Comparison of ENCODE assay signal across 8 cellular contexts in genomic region chr16:67191410-67191994, GRCh38. TPM values are rescaled to one million over a fixed set of nuclear protein-coding genes. Genes with fewer than 3 reads are reported as not detected.
DNase-seq lines count a peak whose midpoint lies in the region; ATAC-seq and TF ChIP-seq lines count a peak whose summit lies in the region.

No MANE protein-coding gene starts in this region.

- peak overlapping the region; percentile 34; the same call in 1 of the 2 replicates for H3K18ac ChIP-seq in IMR-90 (ENCODE audit: low read depth, low read length)

- H3K4me3 Mint-ChIP-seq in CD14-positive monocyte (peak overlapping the region; percentile 6 to 88), neural crest cell (peak overlapping the region; percentile 93)

- peak overlapping the region in 3 of 7 donors; percentile 45 to 88 (median 80) for H3K27ac Mint-ChIP-seq in CD14-positive monocyte
- H3K27ac Mint-ChIP-seq in neural crest cell (ENCODE audit: unreplicated experiment) = no peak overlapping the region

- no peaks in the 10 kb centered on the region for H3K27me3 ChIP-seq in IMR-90 (ENCODE audit: control insufficient read depth, insufficient read depth, low read length)

- H3K23ac ChIP-seq in IMR-90 (ENCODE audit: low read depth, low read length) = no peak overlapping the region

- peak overlapping the region; percentile 37; the same call in 1 of the 2 replicates for H2BK20ac ChIP-seq in IMR-90 (ENCODE audit: low read depth, low read length)

- H2AK5ac ChIP-seq in IMR-90 (ENCODE audit: low read depth, low read length) = peak overlapping the region; percentile 90; the same call in 1 of the 2 replicates

- peak overlapping the region; percentile 50; the same call in 1 of the 2 replicates for H4K5ac ChIP-seq in IMR-90 (ENCODE audit: low read depth, low read length)

- TF ChIP-seq POLR2A in IMR-90 (IDR thresholded peaks at IDR 0.05; ENCODE audit: low read depth, low read length) = no peak

- in situ Hi-C loops in IMR-90 (cut with MboI; ENCODE audit: low sequenced_read_pairs) = no loop called here

- H3K14ac ChIP-seq in IMR-90 (replicated peaks; ENCODE audit: low read depth, low read length) = peak overlapping the region; percentile 40

- TF ChIP-seq RAD21 in IMR-90 (IDR thresholded peaks at IDR 0.05; ENCODE audit: low read length) = no peak

- POLR2A ChIA-PET in IMR-90 (lab: Charles Lee; ENCODE audit: unreplicated experiment) = no interaction called here

- no peaks in the 10 kb centered on the region for H3K9me3 ChIP-seq in IMR-90 (ENCODE audit: control insufficient read depth, insufficient read depth, low read length)

- peaks cover 19% of the 10 kb centered on the region for H3K4me1 ChIP-seq in IMR-90 (ENCODE audit: control insufficient read depth, insufficient read depth, low read length)

- CTCF ChIA-PET in IMR-90 (lab: Yijun Ruan, JAX) = no interaction called here

- H2BK15ac ChIP-seq in IMR-90 (ENCODE audit: low read depth, low read length) = peak overlapping the region; percentile 42; the same call in 1 of the 3 replicates

- peaks cover 25 to 48% of the 10 kb centered on the region in 2 experiments for H3K79me1 ChIP-seq in IMR-90 (ENCODE audit: low read depth in 1 of 2, low read length in 2 of 2)

- H3K4me1 Mint-ChIP-seq in CD14-positive monocyte (peaks cover 27% of the 10 kb centered on the region), neural crest cell (peaks cover 28% of the 10 kb centered on the region)

- H2BK5ac ChIP-seq in IMR-90 (ENCODE audit: low read depth, low read length, poor library complexity, severe bottlenecking) = peak overlapping the region; percentile 64

- H3K56ac ChIP-seq in IMR-90 (ENCODE audit: extremely low read depth, insufficient read depth, low read length) = 0 out of 2 replicates have a peak overlapping the region, but pooled peaks have one; percentile 9

- H3K36me3 Mint-ChIP-seq in CD14-positive monocyte (peaks cover 26 to 33% of the 10 kb centered on the region in 2 donors), neural crest cell (ENCODE audit: low read depth) (peaks cover 5% of the 10 kb centered on the region)

- peak overlapping the region; percentile 100 for H2AK9ac ChIP-seq in IMR-90 (replicated peaks; ENCODE audit: low read depth, low read length, poor library complexity)

- H3K9me3 Mint-ChIP-seq in CD14-positive monocyte (peaks cover 0 to 2% (median 0%) of the 10 kb centered on the region in 7 donors), neural crest cell (no peaks in the 10 kb centered on the region)

- DNase-seq in CD14-positive monocyte (ENCODE audit: low spot score) = no peak
- no peak for DNase-seq in IMR-90
- DNase-seq in choroid plexus epithelial cell (ENCODE audit: low read depth) = no peak
- DNase-seq in neural crest cell (ENCODE audit: low read depth, low spot score) = no peak
- DNase-seq in globus pallidus (ENCODE audit: low spot score) = no peak
- DNase-seq in HCEC 1CT = no peak

- no peak for TF ChIP-seq CTCF in CD14-positive monocyte (IDR thresholded peaks at IDR 0.05)
- no peak for TF ChIP-seq CTCF in IMR-90 (conservative IDR thresholded peaks at IDR 0.05; ENCODE audit: low read depth, low read length)
- TF ChIP-seq CTCF in choroid plexus epithelial cell (conservative IDR thresholded peaks at IDR 0.05; ENCODE audit: low read depth, low read length) = no peak
- no peak for TF ChIP-seq CTCF in neural crest cell (conservative IDR thresholded peaks at IDR 0.05)

- BruUV-seq in IMR-90 (replicated peaks; lab: Mats Ljungman, UMichigan) = no TSS peak

- H3K36me3 ChIP-seq in IMR-90 (ENCODE audit: control insufficient read depth, insufficient read depth, low read length) = peaks cover 31% of the 10 kb centered on the region

- H3K27me3 Mint-ChIP-seq in CD14-positive monocyte (ENCODE audit: low read depth in 3 of 3) = peaks cover 3 to 6% (median 3%) of the 10 kb centered on the region in 3 donors
- peaks cover 4% of the 10 kb centered on the region for H3K27me3 Mint-ChIP-seq in neural crest cell (ENCODE audit: low read depth)

- H4K8ac ChIP-seq in IMR-90 (ENCODE audit: low read depth in 2 of 2, low read length in 2 of 2) = peak overlapping the region; percentile 14 to 59; a peak in 3 of 4 replicates

- no peak overlapping the region for H3K27ac ChIP-seq in IMR-90 (ENCODE audit: insufficient read depth, low read length)

- H3K9ac ChIP-seq in IMR-90 (ENCODE audit: low read depth, low read length) = 0 out of 2 replicates have a peak overlapping the region, but pooled peaks have one; percentile 24

- peak overlapping the region; percentile 93 for H3K4me2 ChIP-seq in IMR-90 (ENCODE audit: low read depth, low read length)

- H4K20me1 ChIP-seq in IMR-90 (ENCODE audit: insufficient read depth, low read length) = peaks cover 23% of the 10 kb centered on the region

- WGBS in IMR-90 (ENCODE audit: extremely low coverage in 2 of 2, insufficient read length in 1 of 2), 2 experiments = 0% methylated on average over 2 of the region's 9 CpGs; no CpG with 5 or more reads in 1 of the 2 experiments

- H4K91ac ChIP-seq in IMR-90 (ENCODE audit: insufficient read depth, low read depth, low read length) = no peak overlapping the region

- intact Hi-C loops in CD14-positive monocyte (cut with micrococcal nuclease) = loop anchor here (5.0 kb wide), 1 partner anchor 36 kb away; the partner anchor contains the start of gene TMEM208 (in 2 of the 2)
- intact Hi-C loops in IMR-90 (cut with micrococcal nuclease) = no loop called here

- H3K4ac ChIP-seq in IMR-90 (ENCODE audit: low read depth, low read length) = peak overlapping the region; percentile 76

- H3K4me3 ChIP-seq in IMR-90 (ENCODE audit: insufficient read depth, low read depth, low read length) (peak overlapping the region; percentile 95), choroid plexus epithelial cell (ENCODE audit: low read depth, low read length) (peak overlapping the region; percentile 97)

- no peak for ATAC-seq in IMR-90 (ENCODE audit: low read depth)
- no peak for ATAC-seq in GM21381 (IDR thresholded peaks at IDR 0.05; ENCODE audit: unreplicated experiment)
- no peak for ATAC-seq in HG03460 (IDR thresholded peaks at IDR 0.05; ENCODE audit: unreplicated experiment)

- dilution Hi-C loops in IMR-90 (cut with HindIII; ENCODE audit: low sequenced_read_pairs, unreplicated experiment) = no loop called here

- H3K9me1 ChIP-seq in IMR-90 (ENCODE audit: insufficient read depth, low read length) = peaks cover 26% of the 10 kb centered on the region

- H2BK120ac ChIP-seq in IMR-90 (ENCODE audit: low read depth, low read length) = peak overlapping the region; percentile 58; the same call in 1 of the 2 replicates

- peak overlapping the region; percentile 98 for H2AFZ ChIP-seq in IMR-90 (replicated peaks; ENCODE audit: low read length, poor library complexity)

TF ChIP-seq in IMR-90, 13 proteins besides CTCF, POLR2A, EP300 and RAD21 (continues in another document):
- TF ChIP-seq RCOR1 (IDR thresholded peaks at IDR 0.05; ENCODE audit: insufficient replicate concordance, low read length) (no peak), SMC3 (IDR thresholded peaks at IDR 0.05; ENCODE audit: low read depth, low read length) (no peak), ELK1 (IDR thresholded peaks at IDR 0.05; ENCODE audit: borderline replicate concordance, low read depth, low read length) (no peak), USF2 (IDR thresholded peaks at IDR 0.05; ENCODE audit: low read depth, low read length) (no peak)

RNA-seq across cellular contexts. Expression of gene E2F4, which starts 0.5 kb away (rescaled TPM):
- polyA plus RNA-seq in CD14-positive monocyte (10 to 100 TPM; 53.1 to 61.5 TPM), IMR-90 (2012; rRNA removed) (103 and 106 TPM in 2 replicates)
- total RNA-seq in IMR-90 (2012; rRNA removed) (57.5 and 63.4 TPM in 2 replicates), neural crest cell (89.7 and 97.0 TPM in 2 replicates)
- 82.1 and 82.4 TPM in 2 replicates for polyA plus RNA-seq in IMR-90 (2012; cell fraction: cytosol; rRNA removed)
- 415 and 587 TPM in 2 replicates for polyA plus RNA-seq in IMR-90 (2012; cell fraction: nucleus; rRNA removed; ENCODE audit: low replicate concordance)

RNA-seq across cellular contexts. Expression of gene EXOC3L1, which starts 1.6 kb away (rescaled TPM):
- polyA plus RNA-seq in CD14-positive monocyte (1 to 10 TPM; 3.0 to 3.7 TPM), IMR-90 (2012; rRNA removed) (0.09 TPM in 1 of 2 replicates, not detected in the other)
- total RNA-seq in IMR-90 (2012; rRNA removed) (not detected in 2 replicates), neural crest cell (0.30 and 0.44 TPM in 2 replicates)
- 0.09 and 0.17 TPM in 2 replicates for polyA plus RNA-seq in IMR-90 (2012; cell fraction: cytosol; rRNA removed)
- polyA plus RNA-seq in IMR-90 (2012; cell fraction: nucleus; rRNA removed; ENCODE audit: low replicate concordance) = 0.36 and 1.0 TPM in 2 replicates

RNA-seq across cellular contexts. Expression of gene ELMO3, which starts 7.4 kb away (rescaled TPM):
- under 1 TPM in 1 of 2 donors, not detected in 1; 0.15 TPM for polyA plus RNA-seq in CD14-positive monocyte
- total RNA-seq in IMR-90 (2012; rRNA removed) = 0.28 and 0.36 TPM in 2 replicates
- 1.6 and 1.9 TPM in 2 replicates for polyA plus RNA-seq in IMR-90 (2012; rRNA removed)
- polyA plus RNA-seq in IMR-90 (2012; cell fraction: cytosol; rRNA removed) = 0.70 and 0.78 TPM in 2 replicates
- polyA plus RNA-seq in IMR-90 (2012; cell fraction: nucleus; rRNA removed; ENCODE audit: low replicate concordance) = 7.2 and 21.3 TPM in 2 replicates
- total RNA-seq in neural crest cell = 3.9 and 4.5 TPM in 2 replicates

RNA-seq across cellular contexts. Expression of gene MATCAP1, which starts 7.7 kb away (rescaled TPM):
- polyA plus RNA-seq in CD14-positive monocyte (under 1 TPM; 0.58 to 0.99 TPM), IMR-90 (2012; rRNA removed) (43.9 and 47.3 TPM in 2 replicates)
- total RNA-seq in IMR-90 (2012; rRNA removed) (7.5 and 8.2 TPM in 2 replicates), neural crest cell (90.9 and 97.7 TPM in 2 replicates)
- 15.4 and 29.8 TPM in 2 replicates for polyA plus RNA-seq in IMR-90 (2012; cell fraction: cytosol; rRNA removed)
- polyA plus RNA-seq in IMR-90 (2012; cell fraction: nucleus; rRNA removed; ENCODE audit: low replicate concordance) = 309 and 661 TPM in 2 replicates

RNA-seq across cellular contexts. Expression of gene NOL3, which starts 21.2 kb away (rescaled TPM):
- 1 to 10 TPM; 2.7 to 3.8 TPM for polyA plus RNA-seq in CD14-positive monocyte
- total RNA-seq in IMR-90 (2012; rRNA removed) = 5.0 and 6.1 TPM in 2 replicates
- 16.9 and 17.2 TPM in 2 replicates for polyA plus RNA-seq in IMR-90 (2012; rRNA removed)
- polyA plus RNA-seq in IMR-90 (2012; cell fraction: cytosol; rRNA removed) = 17.3 and 24.9 TPM in 2 replicates
- polyA plus RNA-seq in IMR-90 (2012; cell fraction: nucleus; rRNA removed; ENCODE audit: low replicate concordance) = 60.1 and 82.3 TPM in 2 replicates
- total RNA-seq in neural crest cell = 4.5 and 5.8 TPM in 2 replicates
